Comparison of ENCODE assay signal across 1 cellular context in the genomic region with DNA sequence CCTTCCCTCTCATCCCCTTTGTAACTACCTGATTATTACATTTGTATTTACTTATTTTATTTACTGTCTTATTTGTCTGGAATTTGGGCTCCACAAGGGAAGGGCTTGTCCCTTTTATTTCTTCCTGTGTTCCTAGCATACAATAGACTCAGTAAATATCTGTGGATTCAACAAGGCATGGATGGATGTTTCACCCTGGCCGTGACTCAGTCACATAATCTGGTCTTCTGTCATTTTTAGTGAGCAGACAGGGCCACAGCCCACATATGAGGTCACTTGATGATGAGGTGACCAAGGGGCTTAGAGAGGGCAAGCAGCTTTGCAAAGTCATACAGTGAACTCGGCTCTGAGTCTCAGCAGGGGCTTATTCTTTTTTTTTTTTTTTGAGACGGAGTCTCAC.
TF ChIP-seq lines count a peak whose summit lies in the region.

No MANE protein-coding gene starts in this region.

TF ChIP-seq in K562, 482 proteins besides CTCF, POLR2A, EP300 and RAD21 (continued from another document):
- TF ChIP-seq SAFB (IDR thresholded peaks at IDR 0.05; ENCODE audit: borderline replicate concordance, low read depth, low read length): no peak
- TF ChIP-seq PHF21A (IDR thresholded peaks at IDR 0.05; ENCODE audit: borderline replicate concordance, low read depth): no peak
- TF ChIP-seq MECOM (CRISPR knock-in tag; IDR thresholded peaks at IDR 0.05): no peak
- no peak for TF ChIP-seq MAZ (CRISPR knock-in tag; conservative IDR thresholded peaks at IDR 0.05 in 1 of 2, IDR thresholded peaks at IDR 0.05 in 1 of 2)
- peak; percentile 41; the same call in 1 of the 2 replicates for TF ChIP-seq SMARCA4 (IDR thresholded peaks at IDR 0.05)
- no peak for TF ChIP-seq ZNF282 (CRISPR knock-in tag; IDR thresholded peaks at IDR 0.05)
- TF ChIP-seq GATAD2A (IDR thresholded peaks at IDR 0.05): no peak
- peak; percentile 83 for TF ChIP-seq CREB1 (IDR thresholded peaks at IDR 0.05)
- TF ChIP-seq CREB1 (CRISPR knock-in tag; IDR thresholded peaks at IDR 0.05): no peak
- TF ChIP-seq JUN (IDR thresholded peaks at IDR 0.05; ENCODE audit: borderline replicate concordance, low read depth, low read length): peak; percentile 55; the same call in 1 of the 2 replicates
- TF ChIP-seq JUN (CRISPR knock-in tag; IDR thresholded peaks at IDR 0.05; ENCODE audit: borderline replicate concordance): no peak
- no peak for TF ChIP-seq ZNF444 (CRISPR knock-in tag; IDR thresholded peaks at IDR 0.05)
- no peak for TF ChIP-seq THRAP3 (IDR thresholded peaks at IDR 0.05; ENCODE audit: borderline replicate concordance)
- no peak for TF ChIP-seq NFATC3 (IDR thresholded peaks at IDR 0.05)
- no peak for TF ChIP-seq ZNF146 (CRISPR knock-in tag; IDR thresholded peaks at IDR 0.05; ENCODE audit: unreplicated experiment)
- TF ChIP-seq, protein P1, sequence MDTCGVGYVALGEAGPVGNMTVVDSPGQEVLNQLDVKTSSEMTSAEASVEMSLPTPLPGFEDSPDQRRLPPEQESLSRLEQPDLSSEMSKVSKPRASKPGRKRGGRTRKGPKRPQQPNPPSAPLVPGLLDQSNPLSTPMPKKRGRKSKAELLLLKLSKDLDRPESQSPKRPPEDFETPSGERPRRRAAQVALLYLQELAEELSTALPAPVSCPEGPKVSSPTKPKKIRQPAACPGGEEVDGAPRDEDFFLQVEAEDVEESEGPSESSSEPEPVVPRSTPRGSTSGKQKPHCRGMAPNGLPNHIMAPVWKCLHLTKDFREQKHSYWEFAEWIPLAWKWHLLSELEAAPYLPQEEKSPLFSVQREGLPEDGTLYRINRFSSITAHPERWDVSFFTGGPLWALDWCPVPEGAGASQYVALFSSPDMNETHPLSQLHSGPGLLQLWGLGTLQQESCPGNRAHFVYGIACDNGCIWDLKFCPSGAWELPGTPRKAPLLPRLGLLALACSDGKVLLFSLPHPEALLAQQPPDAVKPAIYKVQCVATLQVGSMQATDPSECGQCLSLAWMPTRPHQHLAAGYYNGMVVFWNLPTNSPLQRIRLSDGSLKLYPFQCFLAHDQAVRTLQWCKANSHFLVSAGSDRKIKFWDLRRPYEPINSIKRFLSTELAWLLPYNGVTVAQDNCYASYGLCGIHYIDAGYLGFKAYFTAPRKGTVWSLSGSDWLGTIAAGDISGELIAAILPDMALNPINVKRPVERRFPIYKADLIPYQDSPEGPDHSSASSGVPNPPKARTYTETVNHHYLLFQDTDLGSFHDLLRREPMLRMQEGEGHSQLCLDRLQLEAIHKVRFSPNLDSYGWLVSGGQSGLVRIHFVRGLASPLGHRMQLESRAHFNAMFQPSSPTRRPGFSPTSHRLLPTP (IDR thresholded peaks at IDR 0.05; ENCODE audit: borderline replicate concordance, extremely low read depth, insufficient read length): no peak
- TF ChIP-seq, protein P2, sequence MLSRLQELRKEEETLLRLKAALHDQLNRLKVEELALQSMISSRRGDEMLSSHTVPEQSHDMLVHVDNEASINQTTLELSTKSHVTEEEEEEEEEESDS (CRISPR knock-in tag; IDR thresholded peaks at IDR 0.05): no peak
- TF ChIP-seq NFE2 (IDR thresholded peaks at IDR 0.05; ENCODE audit: low read depth): peak; percentile 54; the same call in 1 of the 2 replicates
- no peak for TF ChIP-seq COPS2 (conservative IDR thresholded peaks at IDR 0.05)
- TF ChIP-seq PTBP1 (IDR thresholded peaks at IDR 0.05; ENCODE audit: low read depth, low read length): no peak
- TF ChIP-seq STAT5A (IDR thresholded peaks at IDR 0.05; ENCODE audit: borderline replicate concordance, low read length): no peak
- TF ChIP-seq, protein P3, sequence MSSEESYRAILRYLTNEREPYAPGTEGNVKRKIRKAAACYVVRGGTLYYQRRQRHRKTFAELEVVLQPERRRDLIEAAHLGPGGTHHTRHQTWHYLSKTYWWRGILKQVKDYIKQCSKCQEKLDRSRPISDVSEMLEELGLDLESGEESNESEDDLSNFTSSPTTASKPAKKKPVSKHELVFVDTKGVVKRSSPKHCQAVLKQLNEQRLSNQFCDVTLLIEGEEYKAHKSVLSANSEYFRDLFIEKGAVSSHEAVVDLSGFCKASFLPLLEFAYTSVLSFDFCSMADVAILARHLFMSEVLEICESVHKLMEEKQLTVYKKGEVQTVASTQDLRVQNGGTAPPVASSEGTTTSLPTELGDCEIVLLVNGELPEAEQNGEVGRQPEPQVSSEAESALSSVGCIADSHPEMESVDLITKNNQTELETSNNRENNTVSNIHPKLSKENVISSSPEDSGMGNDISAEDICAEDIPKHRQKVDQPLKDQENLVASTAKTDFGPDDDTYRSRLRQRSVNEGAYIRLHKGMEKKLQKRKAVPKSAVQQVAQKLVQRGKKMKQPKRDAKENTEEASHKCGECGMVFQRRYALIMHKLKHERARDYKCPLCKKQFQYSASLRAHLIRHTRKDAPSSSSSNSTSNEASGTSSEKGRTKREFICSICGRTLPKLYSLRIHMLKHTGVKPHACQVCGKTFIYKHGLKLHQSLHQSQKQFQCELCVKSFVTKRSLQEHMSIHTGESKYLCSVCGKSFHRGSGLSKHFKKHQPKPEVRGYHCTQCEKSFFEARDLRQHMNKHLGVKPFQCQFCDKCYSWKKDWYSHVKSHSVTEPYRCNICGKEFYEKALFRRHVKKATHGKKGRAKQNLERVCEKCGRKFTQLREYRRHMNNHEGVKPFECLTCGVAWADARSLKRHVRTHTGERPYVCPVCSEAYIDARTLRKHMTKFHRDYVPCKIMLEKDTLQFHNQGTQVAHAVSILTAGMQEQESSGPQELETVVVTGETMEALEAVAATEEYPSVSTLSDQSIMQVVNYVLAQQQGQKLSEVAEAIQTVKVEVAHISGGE (CRISPR knock-in tag; IDR thresholded peaks at IDR 0.05): no peak
- no peak for TF ChIP-seq TFAM (CRISPR knock-in tag; conservative IDR thresholded peaks at IDR 0.05)
- TF ChIP-seq CBFA2T3 (IDR thresholded peaks at IDR 0.05): no peak
- no peak for TF ChIP-seq RHOXF2B (CRISPR knock-in tag; conservative IDR thresholded peaks at IDR 0.05)
- TF ChIP-seq ZNF57 (CRISPR knock-in tag; IDR thresholded peaks at IDR 0.05): no peak
- no peak for TF ChIP-seq ZNF668 (CRISPR knock-in tag; IDR thresholded peaks at IDR 0.05)
- TF ChIP-seq ZFX (CRISPR knock-in tag; IDR thresholded peaks at IDR 0.05): no peak
